ENCODE assay signal across 36 cellular contexts in genomic region chr11:1217151-1217550, GRCh38. TPM values are rescaled to one million over a fixed set of nuclear protein-coding genes. Genes with fewer than 3 reads are reported as not detected.
"Had no signal": no experiment of that assay in that cellular context is flagged by ENCODE, and none has a peak within 500 bp of the region (broad histone marks: within the 10 kb centered on the region; RNA-seq: fewer than 3 reads in every experiment).

No MANE protein-coding gene starts in this region.

- H3K27ac Mint-ChIP-seq: activated CD4-positive, alpha-beta memory T cell treated with anti-CD3 and anti-CD28 coated beads for 36 hours; activated CD4-positive, alpha-beta T cell treated with anti-CD3 and anti-CD28 coated beads, Interleukin-2, amount 10 ng/mL, durations not matched to agents 24 days and 14 days; activated naive CD4-positive, alpha-beta T cell treated with anti-CD3 and anti-CD28 coated beads, Interleukin-2, amount 10 ng/mL, durations not matched to agents 7 days and 5 days; activated T-helper 1 cell treated with anti-CD3 and anti-CD28 coated beads, Interleukin-12 subunit alpha, Interleukin-12 subunit beta, Interleukin-2, Interleukin-4 antibody, amounts not matched to agents 30 ng/mL and 10 ng/mL and 1 ng/mL, durations not matched to agents 14 hours and 24 hours and 36 hours; dendritic cell treated with granulocyte-macrophage colony-stimulating factor and Interleukin-4, amounts not matched to agents 40 ng/mL and 50 ng/mL, for 4 days; immature natural killer cell; mesothelial cell of epicardium; nephron progenitor cell had no signal

- H3K36me3 Mint-ChIP-seq: activated naive CD4-positive, alpha-beta T cell treated with anti-CD3 and anti-CD28 coated beads, Interleukin-2, amount 10 ng/mL, durations not matched to agents 7 days and 5 days; mesothelial cell of epicardium had no signal

- H3K9me3 ChIP-seq: neutrophil, ovary, testis had no signal

- H3K4me3 ChIP-seq: esophagus squamous epithelium, left ventricle myocardium inferior, ovary, psoas muscle, spleen, testis, transverse colon had no signal

- H3K27me3 ChIP-seq: ovary, testis had no signal

- H3K4me1 ChIP-seq: esophagus squamous epithelium, left ventricle myocardium inferior, psoas muscle had no signal

- H3K27ac ChIP-seq: epithelial cell of prostate, esophagus squamous epithelium, left ventricle myocardium inferior, neutrophil, ovary, psoas muscle, spleen, testis had no signal

- FAIRE-seq: frontal cortex, TTC549, urothelium cell line had no signal

- DNase-seq: activated CD4-positive, alpha-beta memory T cell treated with anti-CD3 and anti-CD28 coated beads for 36 hours; activated CD4-positive, alpha-beta T cell treated with anti-CD3 and anti-CD28 coated beads, Interleukin-2, amount 10 ng/mL, durations not matched to agents 24 days and 14 days; activated CD4-positive, CD25-positive, alpha-beta regulatory T cell treated with anti-CD3 and anti-CD28 coated beads, Interleukin-2, amount 50 U/mL, for 72 hours; activated CD8-positive, alpha-beta memory T cell treated with anti-CD3 and anti-CD28 coated beads, Interleukin-2, amount 50 U/mL, for 4 hours; activated gamma-delta T cell; activated naive CD4-positive, alpha-beta T cell treated with anti-CD3 and anti-CD28 coated beads, Interleukin-2, amount 10 ng/mL, durations not matched to agents 7 days and 5 days; activated T-cell treated with anti-CD3 and anti-CD28 coated beads, Interleukin-2, amount 50 U/mL, for 1 hour; amniotic stem cell; caudate nucleus; esophagus squamous epithelium; glutamatergic neuron; hippocampal formation; immature natural killer cell; kidney glomerular epithelial cell; left ventricle myocardium inferior; naive B cell; nephron progenitor cell; ovary; stimulated activated CD4-positive, alpha-beta T cell treated with anti-CD3 and anti-CD28 coated beads, Interleukin-2, amount 100 ng/mL, for 48 hours; stimulated activated naive CD4-positive, alpha-beta T cell treated with Interleukin-2 at 50 U/mL for 16 hours; SW 1271; T-helper 9 cell; testis; transverse colon had no signal

- H3K36me3 ChIP-seq: esophagus squamous epithelium, left ventricle myocardium inferior, neutrophil, ovary, spleen, transverse colon had no signal

- H3K9me3 Mint-ChIP-seq: activated CD4-positive, alpha-beta T cell treated with anti-CD3 and anti-CD28 coated beads, Interleukin-2, amount 10 ng/mL, durations not matched to agents 24 days and 14 days; activated naive CD4-positive, alpha-beta T cell treated with anti-CD3 and anti-CD28 coated beads, Interleukin-2, amount 10 ng/mL, durations not matched to agents 7 days and 5 days; T-helper 1 cell treated with Interleukin-12 subunit alpha and Interleukin-12 subunit beta and Interleukin-4 antibody, amounts not matched to agents 30 μg/mL and 1 μg/mL, for 36 hours had no signal

- H3K4me3 Mint-ChIP-seq: activated CD4-positive, alpha-beta memory T cell treated with anti-CD3 and anti-CD28 coated beads for 36 hours; activated CD4-positive, alpha-beta T cell treated with anti-CD3 and anti-CD28 coated beads, Interleukin-2, amount 10 ng/mL, durations not matched to agents 24 days and 14 days; activated naive CD4-positive, alpha-beta T cell treated with anti-CD3 and anti-CD28 coated beads, Interleukin-2, amount 10 ng/mL, durations not matched to agents 7 days and 5 days; activated T-helper 1 cell treated with anti-CD3 and anti-CD28 coated beads, Interleukin-12 subunit alpha, Interleukin-12 subunit beta, Interleukin-2, Interleukin-4 antibody, amounts not matched to agents 30 ng/mL and 10 ng/mL and 1 ng/mL, durations not matched to agents 14 hours and 24 hours and 36 hours; dendritic cell treated with granulocyte-macrophage colony-stimulating factor and Interleukin-4, amounts not matched to agents 40 ng/mL and 50 ng/mL, for 4 days; immature natural killer cell; mesothelial cell of epicardium; nephron progenitor cell; T-helper 1 cell treated with Interleukin-12 subunit alpha and Interleukin-12 subunit beta and Interleukin-4 antibody, amounts not matched to agents 30 μg/mL and 1 μg/mL, for 36 hours had no signal

- ATAC-seq: psoas muscle had no signal

- H3K4me1 Mint-ChIP-seq: activated CD4-positive, alpha-beta T cell treated with anti-CD3 and anti-CD28 coated beads, Interleukin-2, amount 10 ng/mL, durations not matched to agents 24 days and 14 days; activated naive CD4-positive, alpha-beta T cell treated with anti-CD3 and anti-CD28 coated beads, Interleukin-2, amount 10 ng/mL, durations not matched to agents 7 days and 5 days; immature natural killer cell; mesothelial cell of epicardium; naive B cell had no signal

RNA-seq across cellular contexts. Expression of gene MUC5B, which starts 5.7 kb away (rescaled TPM):
- total RNA-seq: activated CD4-positive, alpha-beta memory T cell treated with anti-CD3 and anti-CD28 coated beads for 36 hours; activated CD4-positive, alpha-beta T cell treated with anti-CD3 and anti-CD28 coated beads, Interleukin-2, amount 10 ng/mL, durations not matched to agents 24 days and 14 days; activated CD8-positive, alpha-beta memory T cell treated with anti-CD3 and anti-CD28 coated beads for 36 hours; activated T-helper 1 cell treated with anti-CD3 and anti-CD28 coated beads, Interleukin-12 subunit alpha, Interleukin-12 subunit beta, Interleukin-2, Interleukin-4 antibody, amounts not matched to agents 30 ng/mL and 10 ng/mL and 1 ng/mL, durations not matched to agents 14 hours and 24 hours and 36 hours; frontal cortex; left ventricle myocardium inferior; mesothelial cell of epicardium had no signal
- polyA plus RNA-seq: immature natural killer cell had no signal

RNA-seq across cellular contexts. Expression of gene MUC5AC, which starts 59.4 kb away (rescaled TPM):
- total RNA-seq: activated CD4-positive, alpha-beta memory T cell treated with anti-CD3 and anti-CD28 coated beads for 36 hours; activated CD4-positive, alpha-beta T cell treated with anti-CD3 and anti-CD28 coated beads, Interleukin-2, amount 10 ng/mL, durations not matched to agents 24 days and 14 days; activated CD8-positive, alpha-beta memory T cell treated with anti-CD3 and anti-CD28 coated beads for 36 hours; activated T-helper 1 cell treated with anti-CD3 and anti-CD28 coated beads, Interleukin-12 subunit alpha, Interleukin-12 subunit beta, Interleukin-2, Interleukin-4 antibody, amounts not matched to agents 30 ng/mL and 10 ng/mL and 1 ng/mL, durations not matched to agents 14 hours and 24 hours and 36 hours; frontal cortex; left ventricle myocardium inferior; mesothelial cell of epicardium; spleen; transverse colon had no signal
- polyA plus RNA-seq: immature natural killer cell, ovary, psoas muscle had no signal
